1 cellular context compared by ENCODE assay signal in the genomic region with DNA sequence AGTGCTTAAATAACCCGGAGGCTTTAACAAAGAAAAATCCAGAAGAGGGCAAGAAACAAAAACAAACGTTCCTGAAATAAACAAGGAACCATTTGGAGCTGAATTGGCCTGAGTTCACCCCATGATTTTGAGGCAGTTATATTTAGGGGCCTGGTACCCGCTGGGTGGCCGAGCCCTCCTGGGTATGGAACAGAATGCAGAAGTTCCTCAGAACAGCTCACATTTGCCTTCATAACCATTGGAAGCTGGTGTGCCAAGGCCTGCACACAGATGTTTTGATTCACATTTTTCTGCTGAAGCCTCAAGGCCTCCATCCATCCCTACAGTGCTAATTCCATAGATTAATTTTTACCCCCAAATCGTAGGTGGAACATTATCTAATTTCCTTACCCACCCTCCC.
TF ChIP-seq lines count a peak whose summit lies in the region.

No MANE protein-coding gene starts in this region.

TF ChIP-seq in IMR-90, 13 proteins besides CTCF, POLR2A, EP300 and RAD21:
- TF ChIP-seq MAFK (IDR thresholded peaks at IDR 0.05; ENCODE audit: low read depth, low read length) = no peak
